Comparison of ENCODE assay signal across 8 cellular contexts in genomic region chr12:12786371-12786715, GRCh38. TPM values are rescaled to one million over a fixed set of nuclear protein-coding genes. Genes with fewer than 3 reads are reported as not detected.
DNase-seq lines count a peak whose midpoint lies in the region; ATAC-seq lines count a peak whose summit lies in the region.

No MANE protein-coding gene starts in this region.

- H3K27ac Mint-ChIP-seq in immature natural killer cell = peak overlapping the region in 5 of 6 donors; percentile 37 to 74 (median 60)

- DNase-seq in immature natural killer cell (no peak), NCI-H1092 treated with DMSO at 0.1 percent for 48 hours (lab: John Stamatoyannopoulos, UW) (no peak), cortex of kidney (lab: John Stamatoyannopoulos, UW) (no peak)
- DNase-seq in activated CD4-positive, alpha-beta T cell treated with anti-CD3 and anti-CD28 coated beads for 48 hours = no peak

- peaks cover 21 to 27% of the 10 kb centered on the region in 2 donors for H3K4me1 Mint-ChIP-seq in immature natural killer cell

- no peaks in the 10 kb centered on the region for H3K36me3 ChIP-seq in subcutaneous abdominal adipose tissue (ENCODE audit: control insufficient read depth in 5 of 5, insufficient read depth in 5 of 5, low read length in 5 of 5)

- H3K4me3 ChIP-seq in subcutaneous abdominal adipose tissue (ENCODE audit: low read depth in 1 of 5, low read length in 5 of 5) = peak overlapping the region; percentile 74 to 89 (median 83)

- H3K27ac ChIP-seq in adipose tissue (ENCODE audit: low read depth, low read length) = peak overlapping the region; percentile 11
- peak overlapping the region; percentile 84 for H3K27ac ChIP-seq in subcutaneous abdominal adipose tissue (ENCODE audit: low read depth, low read length)

- H3K9me3 Mint-ChIP-seq in immature natural killer cell = no peaks in the 10 kb centered on the region

- peak overlapping the region; percentile 5 to 89 (median 81) for H3K9ac ChIP-seq in subcutaneous abdominal adipose tissue (ENCODE audit: low read length in 5 of 5)

- H3K9me3 ChIP-seq in subcutaneous abdominal adipose tissue (ENCODE audit: control insufficient read depth in 5 of 5, low read length in 5 of 5) = no peaks in the 10 kb centered on the region

- H3K27me3 Mint-ChIP-seq in immature natural killer cell (ENCODE audit: low read depth in 3 of 3) = peaks cover 0 to 3% (median 0%) of the 10 kb centered on the region in 3 donors

- ATAC-seq in GM18498 (IDR thresholded peaks at IDR 0.05; ENCODE audit: unreplicated experiment) = peak; percentile 21
- ATAC-seq in HG03159 (IDR thresholded peaks at IDR 0.05; ENCODE audit: unreplicated experiment) = peak; percentile 6

- peak overlapping the region; percentile 76 to 90 (median 82) for H3K4me3 Mint-ChIP-seq in immature natural killer cell

- peaks cover 3 to 38% (median 34%) of the 10 kb centered on the region in 5 donors for H3K4me1 ChIP-seq in subcutaneous abdominal adipose tissue (ENCODE audit: control insufficient read depth in 5 of 5, insufficient read depth in 5 of 5, low read length in 5 of 5)

- H3K36me3 Mint-ChIP-seq in immature natural killer cell = no peaks in the 10 kb centered on the region

- WGBS in adipose tissue, 3 donors = 12 to 34% (median 13%) methylated on average over 4 of the region's 4 CpGs

- H3K27me3 ChIP-seq in subcutaneous abdominal adipose tissue (ENCODE audit: control insufficient read depth in 5 of 5, insufficient read depth in 4 of 5, low read length in 5 of 5) = no peaks in the 10 kb centered on the region

RNA-seq across cellular contexts. Expression of gene APOLD1, which starts 0.9 kb away (rescaled TPM):
- polyA plus RNA-seq in adipose tissue (10 to 100 TPM; 13.8 to 71.1 (median 44.6) TPM), immature natural killer cell (under 1 TPM in 1 of 3 donors, not detected in 2; 0.34 TPM)

RNA-seq across cellular contexts. Expression of gene DDX47, which starts 26.8 kb away (rescaled TPM):
- 10 to 100 TPM; 32.3 to 44.1 (median 35.3) TPM for polyA plus RNA-seq in adipose tissue
- 10 to 100 TPM; 39.3 to 62.7 (median 51.1) TPM for polyA plus RNA-seq in immature natural killer cell

Comparison
In these comparisons a context has a peak if more than half of its experiments do, and no peak if none do; other contexts are left out.
1. RNA of gene APOLD1, which starts 0.9 kb away (polyA plus RNA-seq): 13.8 to 71.1 TPM in adipose tissue; 0.34 TPM in immature natural killer cell; every median in the first group is over 10 times any median in the second.